Comparison of ENCODE assay signal across 20 cellular contexts in genomic region chr15:56126409-56126808, GRCh38.
A peak's percentile ranks its signal among the peaks of the same experiment; 100 is the strongest.
DNase-seq lines count a peak whose midpoint lies in the region; ATAC-seq, FAIRE-seq and TF ChIP-seq lines count a peak whose summit lies in the region.
"Had no signal": no experiment of that assay in that cellular context is flagged by ENCODE, and none has a peak within 500 bp of the region (broad histone marks: within the 10 kb centered on the region; RNA-seq: fewer than 3 reads in every experiment).

No MANE protein-coding gene starts in this region.

- CTCF ChIA-PET in HEK293 (lab: Yijun Ruan, JAX) (no interaction called here), K562 (lab: Yijun Ruan, JAX; ENCODE audit: low intra/inter-chr PET ratio) (no interaction called here)

- in situ Hi-C loops in K562 (cut with MboI), result no loop called here

- no peak overlapping the region for H3K9ac ChIP-seq in K562 (ENCODE audit: insufficient read depth in 1 of 2, low read depth in 2 of 2, low read length in 2 of 2)

- TF ChIP-seq EP300 in K562 (IDR thresholded peaks at IDR 0.05; ENCODE audit: low read length), result no peak

- no peaks in the 10 kb centered on the region for H3K79me2 ChIP-seq in K562 (ENCODE audit: control insufficient read depth, insufficient read depth, low read length)

- H3K4me1 ChIP-seq in HEK293 (ENCODE audit: control insufficient read depth, insufficient read depth, low read length), result no peaks in the 10 kb centered on the region
- no peaks in the 10 kb centered on the region for H3K4me1 ChIP-seq in K562 (replicated peaks in 1 of 2; ENCODE audit: control insufficient read depth in 2 of 2, insufficient read depth in 2 of 2, low read length in 2 of 2)
- H3K4me1 ChIP-seq in muscle layer of duodenum (ENCODE audit: control insufficient read depth in 1 of 2, insufficient read depth in 2 of 2, low read length in 2 of 2), result no peaks in the 10 kb centered on the region
- H3K4me1 ChIP-seq in psoas muscle, result no peaks in the 10 kb centered on the region

- H3K27me3 ChIP-seq in K562 (ENCODE audit: control insufficient read depth in 2 of 2, insufficient read depth in 2 of 2, low read length in 2 of 2) (no peaks in the 10 kb centered on the region), muscle layer of duodenum (ENCODE audit: low read depth, low read length) (no peaks in the 10 kb centered on the region), psoas muscle (ENCODE audit: insufficient read depth in 3 of 3, low read length in 2 of 3) (no peaks in the 10 kb centered on the region)

- DNase-seq in K562 (ENCODE audit: extremely low read depth in 1 of 4, low spot score in 3 of 4), result no peak
- no peak for DNase-seq in UCSD-AML1 (lab: John Stamatoyannopoulos, UW; ENCODE audit: unreplicated experiment)
- DNase-seq in psoas muscle, result no peak
- DNase-seq: C1 segment of cervical spinal cord; Calu3; CD4-positive, alpha-beta memory T cell; COR-L47; DMS53; DMS79 treated with DMSO at 0.1 percent for 48 hours; H9; HFFc6 had no signal

- FAIRE-seq in A204.1 (lab: Jason Lieb, UNC), result peak; percentile 9
- FAIRE-seq in K562 (lab: Jason Lieb, UNC), result no peak
- FAIRE-seq: GM12892, GM19239 had no signal

- no peak overlapping the region for H3K4me2 ChIP-seq in K562 (ENCODE audit: insufficient read depth, low read length)
- H3K4me2 ChIP-seq: GM23338 had no signal

- no peak for TF ChIP-seq POLR2A in K562 (conservative IDR thresholded peaks at IDR 0.05)

- no TSS peak for BruUV-seq in K562 (replicated peaks; lab: Mats Ljungman, UMichigan)

- no peaks in the 10 kb centered on the region; the same call in 1 of the 2 replicates for H3K9me3 ChIP-seq in HEK293 (ENCODE audit: control insufficient read depth, insufficient read depth, low read depth, low read length)
- peaks cover 8% of the 10 kb centered on the region for H3K9me3 ChIP-seq in K562 (replicated peaks; ENCODE audit: control insufficient read depth, insufficient read depth, low read depth, low read length)
- H3K9me3 ChIP-seq in muscle layer of duodenum (ENCODE audit: control insufficient read depth in 1 of 2, low read length in 2 of 2), result peaks cover 15 to 21% of the 10 kb centered on the region in 2 donors
- H3K9me3 ChIP-seq in psoas muscle, result peaks cover 20% of the 10 kb centered on the region

- POLR2A ChIA-PET in HEK293 (lab: Yijun Ruan, JAX), result no interaction called here
- POLR2A ChIA-PET in K562 (lab: Yijun Ruan, JAX), result no interaction called here

- H3K4me3 ChIP-seq in HEK293 (ENCODE audit: low read depth, low read length), result no peak overlapping the region
- no peak overlapping the region for H3K4me3 ChIP-seq in K562
- H3K4me3 ChIP-seq in muscle layer of duodenum (ENCODE audit: low read depth in 1 of 2, low read length in 2 of 2), result peak overlapping the region; percentile 7 to 14
- no peak overlapping the region for H3K4me3 ChIP-seq in psoas muscle
- H3K4me3 ChIP-seq: GM23338 had no signal

- no peaks in the 10 kb centered on the region for H3K9me1 ChIP-seq in K562 (ENCODE audit: control insufficient read depth, insufficient read depth, low read length)

- H4K20me1 ChIP-seq in K562 (replicated peaks; ENCODE audit: control insufficient read depth, insufficient read depth, low read length), result no peaks in the 10 kb centered on the region

- intact Hi-C loops in K562 (cut with micrococcal nuclease), result no loop called here
- intact Hi-C loops in psoas muscle (cut with DNase I), result no loop called here

- no peak overlapping the region for H2AFZ ChIP-seq in K562 (ENCODE audit: low read depth, low read length)
- H2AFZ ChIP-seq: GM23338 had no signal

- H3K27ac ChIP-seq in HEK293 (ENCODE audit: extremely low read depth, low read depth, low read length) (no peak overlapping the region), K562 (ENCODE audit: extremely low read depth, low read depth, low read length) (no peak overlapping the region), muscle layer of duodenum (ENCODE audit: low read length) (no peak overlapping the region), psoas muscle (no peak overlapping the region)
- H3K27ac ChIP-seq: 22Rv1 had no signal

- TF ChIP-seq RAD21 in K562 (CRISPR knock-in tag; conservative IDR thresholded peaks at IDR 0.05 in 1 of 2, IDR thresholded peaks at IDR 0.05 in 1 of 2), result no peak

- ATAC-seq in K562 (no peak), psoas muscle (no peak), GM18909 (IDR thresholded peaks at IDR 0.05; ENCODE audit: poor library complexity, unreplicated experiment) (no peak)
- ATAC-seq: GM23338, HCT116 had no signal

- no peak for TF ChIP-seq CTCF in HEK293 (tag by site-specific recombination; IDR thresholded peaks at IDR 0.05)
- no peak for TF ChIP-seq CTCF in K562 (IDR thresholded peaks at IDR 0.05 in 2 of 3, conservative IDR thresholded peaks at IDR 0.05 in 1 of 3; ENCODE audit: insufficient read depth in 2 of 3, low read depth in 1 of 3, low read length in 3 of 3)
- no peak for TF ChIP-seq CTCF in psoas muscle (IDR thresholded peaks at IDR 0.05)

- no peaks in the 10 kb centered on the region; a peak in 1 of 3 replicates for H3K36me3 ChIP-seq in HEK293 (ENCODE audit: control insufficient read depth in 2 of 2, insufficient read depth in 1 of 2, low read length in 2 of 2)
- peaks cover 3% of the 10 kb centered on the region; the same call in 1 of the 3 replicates for H3K36me3 ChIP-seq in K562 (ENCODE audit: control insufficient read depth, insufficient read depth, low read length)
- H3K36me3 ChIP-seq in muscle layer of duodenum (ENCODE audit: control insufficient read depth in 1 of 2, insufficient read depth in 2 of 2, low read length in 2 of 2), result peaks cover 6 to 33% of the 10 kb centered on the region in 2 donors
- H3K36me3 ChIP-seq in psoas muscle (ENCODE audit: insufficient read depth in 1 of 2, low read depth in 1 of 2), result peaks cover 0 to 3% of the 10 kb centered on the region in 2 donors

TF ChIP-seq in HEK293, 187 proteins besides CTCF, POLR2A, EP300 and RAD21:
- TF ChIP-seq SETDB1 (IDR thresholded peaks at IDR 0.05; ENCODE audit: insufficient read length, low read length) (peak; percentile 83), MEIS1 (CRISPR knock-in tag; IDR thresholded peaks at IDR 0.05; ENCODE audit: borderline replicate concordance) (no peak)

TF ChIP-seq in K562, 482 proteins besides CTCF, POLR2A, EP300 and RAD21:
- TF ChIP-seq REST (CRISPR knock-in tag; IDR thresholded peaks at IDR 0.05; ENCODE audit: low read depth) (no peak), ZNF507 (tag; conservative IDR thresholded peaks at IDR 0.05) (peak; percentile 90)

Comparison
In these comparisons a context has a peak if more than half of its experiments do, and no peak if none do; other contexts are left out.
1. H3K4me3 ChIP-seq: peak in muscle layer of duodenum (2 of 2); none in HEK293 (single experiment), K562 (single experiment) and psoas muscle (single experiment).